24 cellular contexts compared by ENCODE assay signal in the genomic region with DNA sequence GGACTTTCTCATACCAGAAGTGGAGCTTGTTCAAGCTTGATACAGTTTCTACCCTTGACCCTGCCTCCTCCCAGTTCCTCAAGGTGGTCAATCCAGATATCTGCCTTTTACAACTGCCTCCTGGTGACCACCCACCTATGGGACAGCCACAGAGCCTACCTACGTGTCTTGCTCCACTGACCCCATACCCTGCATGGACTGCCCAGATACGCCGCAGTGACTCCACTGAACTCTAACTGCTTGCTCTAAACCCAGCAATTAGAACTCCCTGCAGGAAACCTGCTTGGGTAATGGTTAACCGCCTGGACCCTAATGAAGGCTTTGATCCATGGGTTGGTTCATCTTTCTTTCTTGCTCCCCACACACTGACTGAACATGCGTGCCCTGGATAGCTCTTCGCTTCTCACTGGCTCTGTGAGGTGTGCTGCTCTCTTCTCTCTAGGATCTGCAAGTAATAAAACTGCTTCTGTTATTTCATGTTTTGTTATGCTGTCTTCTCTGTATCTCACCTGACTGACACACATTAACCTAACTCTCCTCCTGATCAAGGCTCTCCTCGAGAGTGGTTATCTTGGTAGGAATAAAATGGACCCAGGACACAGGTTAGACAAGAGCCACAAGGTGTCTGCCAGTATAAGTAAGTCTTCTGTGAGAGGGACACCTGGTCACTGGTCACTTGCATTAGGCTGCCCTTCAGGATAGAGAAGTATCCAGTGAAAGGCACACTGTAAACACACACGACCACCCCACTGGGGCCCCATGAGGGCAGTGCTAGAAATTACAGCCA.
"Had no signal": no experiment of that assay in that cellular context is flagged by ENCODE, and none has a peak within 500 bp of the region (broad histone marks: within the 10 kb centered on the region; RNA-seq: fewer than 3 reads in every experiment).

No MANE protein-coding gene starts in this region.

- H3K27me3 Mint-ChIP-seq: activated CD4-positive, alpha-beta T cell treated with anti-CD3 and anti-CD28 coated beads, Interleukin-2, amount 10 ng/mL, durations not matched to agents 24 days and 14 days; activated naive CD8-positive, alpha-beta T cell treated with anti-CD3 and anti-CD28 coated beads, Interleukin-2, amount 10 ng/mL, durations not matched to agents 7 days and 5 days; activated T-cell treated with anti-CD3 and anti-CD28 coated beads, Interleukin-2, amount 50 U/mL, for 24 hours; effector memory CD8-positive, alpha-beta T cell; memory B cell; naive B cell; stimulated activated naive B cell treated with anti-CD40 and anti-IgM and Interleukin-4, amounts not matched to agents 10 μg/mL and 1 μg/mL and 100 μg/mL, for 72 hours; T-cell had no signal

- H3K27me3 ChIP-seq: foreskin keratinocyte, neural progenitor cell, sigmoid colon, spleen, thyroid gland had no signal

- H3K4me2 ChIP-seq: neural progenitor cell had no signal

- H3K9me3 Mint-ChIP-seq: activated CD4-positive, alpha-beta T cell treated with anti-CD3 and anti-CD28 coated beads, Interleukin-2, amount 10 ng/mL, durations not matched to agents 24 days and 14 days had no signal

- H3K9ac ChIP-seq: neural progenitor cell had no signal

- H3K4me3 ChIP-seq: neural progenitor cell, sigmoid colon, spleen, thyroid gland had no signal

- H2AFZ ChIP-seq: neural progenitor cell had no signal

- ATAC-seq: activated CD8-positive, alpha-beta T cell treated with anti-CD3 and anti-CD28 coated beads, Interleukin-2, amount 10 ng/mL, durations not matched to agents 7 days and 5 days; effector memory CD8-positive, alpha-beta T cell; foreskin keratinocyte; stimulated activated naive B cell treated with anti-CD40 and anti-IgM and Interleukin-4, amounts not matched to agents 10 μg/mL and 1 μg/mL and 100 μg/mL, for 72 hours; T-cell had no signal

- DNase-seq: activated CD4-positive, alpha-beta T cell treated with anti-CD3 and anti-CD28 coated beads, Interleukin-2, amount 10 ng/mL, durations not matched to agents 24 days and 14 days; activated CD4-positive, CD25-positive, alpha-beta regulatory T cell; activated CD8-positive, alpha-beta T cell treated with anti-CD3 and anti-CD28 coated beads, Interleukin-2, amount 10 ng/mL, durations not matched to agents 7 days and 5 days; activated naive CD4-positive, alpha-beta T cell treated with Interleukin-2 at 50 U/mL for 16 hours; activated naive CD8-positive, alpha-beta T cell treated with anti-CD3 and anti-CD28 coated beads, Interleukin-2, amount 10 ng/mL, durations not matched to agents 7 days and 5 days; activated T-cell treated with anti-CD3 and anti-CD28 coated beads, Interleukin-2, amount 50 U/mL, for 24 hours; amygdala; caudate nucleus; effector memory CD8-positive, alpha-beta T cell; foreskin keratinocyte; glutamatergic neuron; hypothalamus; islet precursor cell; naive B cell; sigmoid colon; spleen; stimulated activated naive B cell treated with anti-CD40 and anti-IgM and Interleukin-4, amounts not matched to agents 10 μg/mL and 1 μg/mL and 100 μg/mL, for 72 hours; T-cell; thyroid gland had no signal

- H3K27ac Mint-ChIP-seq: activated CD4-positive, alpha-beta T cell treated with anti-CD3 and anti-CD28 coated beads, Interleukin-2, amount 10 ng/mL, durations not matched to agents 24 days and 14 days; activated CD8-positive, alpha-beta T cell treated with anti-CD3 and anti-CD28 coated beads, Interleukin-2, amount 10 ng/mL, durations not matched to agents 7 days and 5 days; activated naive CD8-positive, alpha-beta T cell treated with anti-CD3 and anti-CD28 coated beads, Interleukin-2, amount 10 ng/mL, durations not matched to agents 7 days and 5 days; activated T-cell treated with anti-CD3 and anti-CD28 coated beads, Interleukin-2, amount 50 U/mL, for 24 hours; activated T-helper 2 cell treated with anti-CD3 and anti-CD28 coated beads, Interferon-gamma antibody, Interleukin-2, Interleukin-4, amounts not matched to agents 10 μg/mL and 5 μg/mL and 100 μg/mL, durations not matched to agents 14 hours and 24 hours and 36 hours; memory B cell; neural progenitor cell; stimulated activated naive B cell treated with anti-CD40 and anti-IgM and Interleukin-4, amounts not matched to agents 10 μg/mL and 1 μg/mL and 100 μg/mL, for 72 hours; T-cell had no signal

- H3K4me3 Mint-ChIP-seq: activated CD4-positive, alpha-beta T cell treated with anti-CD3 and anti-CD28 coated beads, Interleukin-2, amount 10 ng/mL, durations not matched to agents 24 days and 14 days; activated CD8-positive, alpha-beta T cell treated with anti-CD3 and anti-CD28 coated beads, Interleukin-2, amount 10 ng/mL, durations not matched to agents 7 days and 5 days; activated naive CD8-positive, alpha-beta T cell treated with anti-CD3 and anti-CD28 coated beads, Interleukin-2, amount 10 ng/mL, durations not matched to agents 7 days and 5 days; activated T-cell treated with anti-CD3 and anti-CD28 coated beads, Interleukin-2, amount 50 U/mL, for 24 hours; effector memory CD8-positive, alpha-beta T cell; memory B cell; neural progenitor cell; stimulated activated naive B cell treated with anti-CD40 and anti-IgM and Interleukin-4, amounts not matched to agents 10 μg/mL and 1 μg/mL and 100 μg/mL, for 72 hours; T-cell had no signal

- H3K9me3 ChIP-seq: sigmoid colon, thyroid gland had no signal

- H3K4me1 ChIP-seq: foreskin keratinocyte, neural progenitor cell, sigmoid colon had no signal

- H3K4me1 Mint-ChIP-seq: neural progenitor cell had no signal

- H3K27ac ChIP-seq: epithelial cell of prostate, foreskin keratinocyte, neural progenitor cell, sigmoid colon, spleen, thyroid gland had no signal

- FAIRE-seq: urothelium cell line had no signal

- H3K36me3 ChIP-seq: sigmoid colon, thyroid gland had no signal
